In genomic region chr2:96537066-96537733, GRCh38 we compare ENCODE assay signal across 9 cellular contexts. TPM values are rescaled to one million over a fixed set of nuclear protein-coding genes. Genes with fewer than 3 reads are reported as not detected.
DNase-seq lines count a peak whose midpoint lies in the region; ATAC-seq and TF ChIP-seq lines count a peak whose summit lies in the region.
"Had no signal": no experiment of that assay in that cellular context is flagged by ENCODE, and none has a peak within 500 bp of the region (broad histone marks: within the 10 kb centered on the region; RNA-seq: fewer than 3 reads in every experiment).

No MANE protein-coding gene starts in this region.

- no peak for TF ChIP-seq CTCF in BJ (IDR thresholded peaks at IDR 0.05; ENCODE audit: insufficient read depth, low read depth, low read length)
- no peak for TF ChIP-seq CTCF in upper lobe of right lung (IDR thresholded peaks at IDR 0.05)

- H3K36me3 ChIP-seq in BJ (ENCODE audit: control insufficient read depth, insufficient read depth, low read length) = no peaks in the 10 kb centered on the region
- H3K36me3 ChIP-seq in SJCRH30 = peaks cover 4% of the 10 kb centered on the region; the same call in 1 of the 2 replicates
- peaks cover 9% of the 10 kb centered on the region for H3K36me3 ChIP-seq in upper lobe of right lung

- intact Hi-C loops in head of caudate nucleus (cut with DNase I) (no loop called here), posterior vena cava (cut with DNase I) (no loop called here), upper lobe of right lung (cut with DNase I) (no loop called here)

- no peaks in the 10 kb centered on the region for H3K27me3 ChIP-seq in BJ (ENCODE audit: control insufficient read depth, insufficient read depth, low read length)
- no peaks in the 10 kb centered on the region for H3K27me3 ChIP-seq in SJCRH30
- no peaks in the 10 kb centered on the region for H3K27me3 ChIP-seq in upper lobe of right lung

- H3K4me3 ChIP-seq in BJ (ENCODE audit: low read depth, low read length) = peak overlapping the region; percentile 70
- H3K4me3 ChIP-seq in SJCRH30 = peak overlapping the region; percentile 88
- peak overlapping the region; percentile 92 for H3K4me3 ChIP-seq in upper lobe of right lung

- peaks cover 29% of the 10 kb centered on the region for H3K4me1 ChIP-seq in SJCRH30
- peaks cover 58% of the 10 kb centered on the region for H3K4me1 ChIP-seq in upper lobe of right lung

- DNase-seq in BJ (ENCODE audit: low read depth) (no peak), SJCRH30 (peak; percentile 83 to 84), head of caudate nucleus (peak in 38 of 42 donors; percentile 26 to 77 (median 51)), posterior vena cava (ENCODE audit: low spot score) (peak; percentile 93), upper lobe of right lung (peak; percentile 92)
- DNase-seq in activated naive CD4-positive, alpha-beta T cell (lab: John Stamatoyannopoulos, UW) = peak; percentile 53 to 84 (median 72)

- H3K9me3 ChIP-seq in SJCRH30 (replicated peaks) (no peaks in the 10 kb centered on the region), upper lobe of right lung (no peaks in the 10 kb centered on the region)

- ATAC-seq in GM19351 (IDR thresholded peaks at IDR 0.05; ENCODE audit: unreplicated experiment) (peak; percentile 49), HG03442 (IDR thresholded peaks at IDR 0.05; ENCODE audit: unreplicated experiment) (peak; percentile 37), upper lobe of right lung (peak; percentile 70)

- POLR2A ChIA-PET in BJ (lab: Charles Lee) = no interaction called here

- peak overlapping the region; percentile 89 for H3K27ac ChIP-seq in SJCRH30
- peak overlapping the region; percentile 95 for H3K27ac ChIP-seq in upper lobe of right lung

- CTCF ChIA-PET in BJ (lab: Yijun Ruan, JAX) = interaction anchor here (1.7 to 9.7 kb wide), 4 partner anchors 9 to 130 kb away, joined by 4 to 57 read pairs (median 6); no protein-coding TSS in a partner anchor

RNA-seq across cellular contexts. Expression of gene ARID5A, which starts 0.6 kb away (rescaled TPM):
- 10.4 and 19.1 TPM in 2 replicates for polyA plus RNA-seq in BJ (2011; rRNA removed)
- 8.4 and 11.6 TPM in 2 replicates for polyA minus RNA-seq in BJ (2011; rRNA and poly(A)+ RNA removed)
- total RNA-seq in SJCRH30 (2014; rRNA removed; shearing (Covaris generic)) = 12.4 and 14.2 TPM in 2 replicates
- total RNA-seq in posterior vena cava (100 to 1,000 TPM in 1 of 2 donors, 10 to 100 TPM in 1; 67.4 to 179 TPM), upper lobe of right lung (32.8 TPM)

RNA-seq across cellular contexts. Expression of gene NEURL3, which starts 32.0 kb away (rescaled TPM):
- polyA plus RNA-seq in BJ (2011; rRNA removed) = not detected in 2 replicates
- not detected in 2 replicates for polyA minus RNA-seq in BJ (2011; rRNA and poly(A)+ RNA removed)
- total RNA-seq in SJCRH30 (2014; rRNA removed; shearing (Covaris generic)) = 0.10 TPM in 1 of 2 replicates, not detected in the other
- under 1 TPM in 1 of 2 donors, not detected in 1; 0.14 TPM for total RNA-seq in posterior vena cava
- 0.29 TPM for total RNA-seq in upper lobe of right lung
- total RNA-seq: NCI-H460 had no signal
